Comparison of ENCODE assay signal across 1 cellular context in the genomic region with DNA sequence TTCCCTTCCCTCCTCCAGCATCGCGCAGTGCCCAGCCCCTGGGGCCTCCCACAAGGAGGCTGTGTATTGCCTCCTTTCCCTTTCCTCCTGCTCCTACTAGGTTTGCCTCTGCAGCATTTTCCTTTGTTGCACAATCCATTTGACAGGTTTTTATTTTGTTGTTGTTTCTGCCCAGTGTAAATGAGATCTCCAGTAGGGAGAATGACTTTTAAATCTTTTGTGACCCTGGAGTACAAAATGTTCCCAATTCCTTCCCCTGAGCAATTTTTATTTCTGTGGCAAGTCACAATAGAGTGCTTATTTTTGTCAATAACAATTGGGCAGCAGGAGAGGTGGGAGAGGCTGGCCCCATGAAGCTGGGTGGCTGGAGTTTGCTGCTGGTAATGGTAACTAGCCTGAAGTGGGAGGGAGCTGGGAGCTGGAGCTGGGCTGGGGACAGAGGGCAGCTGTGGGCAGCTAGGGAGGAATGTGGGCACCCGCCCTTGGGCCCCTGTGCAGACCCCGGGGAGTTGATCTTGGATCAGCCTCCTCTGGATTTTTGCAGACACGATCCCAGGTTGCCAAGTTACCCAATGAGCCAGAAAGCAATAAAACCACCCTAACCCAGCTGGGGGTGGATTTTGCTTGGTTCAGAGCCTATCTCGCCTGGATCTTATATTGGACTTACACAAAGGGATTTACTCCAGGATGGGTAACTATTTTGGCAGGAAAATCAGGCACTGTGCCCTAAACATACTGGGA.
TF ChIP-seq lines count a peak whose summit lies in the region.

No MANE protein-coding gene starts in this region.

TF ChIP-seq in HEK293, 187 proteins besides CTCF, POLR2A, EP300 and RAD21 (continued from another document):
- TF ChIP-seq, protein P1, sequence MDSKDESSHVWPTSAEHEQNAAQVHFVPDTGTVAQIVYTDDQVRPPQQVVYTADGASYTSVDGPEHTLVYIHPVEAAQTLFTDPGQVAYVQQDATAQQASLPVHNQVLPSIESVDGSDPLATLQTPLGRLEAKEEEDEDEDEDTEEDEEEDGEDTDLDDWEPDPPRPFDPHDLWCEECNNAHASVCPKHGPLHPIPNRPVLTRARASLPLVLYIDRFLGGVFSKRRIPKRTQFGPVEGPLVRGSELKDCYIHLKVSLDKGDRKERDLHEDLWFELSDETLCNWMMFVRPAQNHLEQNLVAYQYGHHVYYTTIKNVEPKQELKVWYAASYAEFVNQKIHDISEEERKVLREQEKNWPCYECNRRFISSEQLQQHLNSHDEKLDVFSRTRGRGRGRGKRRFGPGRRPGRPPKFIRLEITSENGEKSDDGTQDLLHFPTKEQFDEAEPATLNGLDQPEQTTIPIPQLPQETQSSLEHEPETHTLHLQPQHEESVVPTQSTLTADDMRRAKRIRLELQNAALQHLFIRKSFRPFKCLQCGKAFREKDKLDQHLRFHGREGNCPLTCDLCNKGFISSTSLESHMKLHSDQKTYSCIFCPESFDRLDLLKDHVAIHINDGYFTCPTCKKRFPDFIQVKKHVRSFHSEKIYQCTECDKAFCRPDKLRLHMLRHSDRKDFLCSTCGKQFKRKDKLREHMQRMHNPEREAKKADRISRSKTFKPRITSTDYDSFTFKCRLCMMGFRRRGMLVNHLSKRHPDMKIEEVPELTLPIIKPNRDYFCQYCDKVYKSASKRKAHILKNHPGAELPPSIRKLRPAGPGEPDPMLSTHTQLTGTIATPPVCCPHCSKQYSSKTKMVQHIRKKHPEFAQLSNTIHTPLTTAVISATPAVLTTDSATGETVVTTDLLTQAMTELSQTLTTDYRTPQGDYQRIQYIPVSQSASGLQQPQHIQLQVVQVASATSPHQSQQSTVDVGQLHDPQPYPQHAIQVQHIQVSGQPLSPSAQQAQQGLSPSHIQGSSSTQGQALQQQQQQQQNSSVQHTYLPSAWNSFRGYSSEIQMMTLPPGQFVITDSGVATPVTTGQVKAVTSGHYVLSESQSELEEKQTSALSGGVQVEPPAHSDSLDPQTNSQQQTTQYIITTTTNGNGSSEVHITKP (tag by site-specific recombination; IDR thresholded peaks at IDR 0.05), result peak; percentile 62; the same call in 1 of the 2 replicates
